In the genomic region with DNA sequence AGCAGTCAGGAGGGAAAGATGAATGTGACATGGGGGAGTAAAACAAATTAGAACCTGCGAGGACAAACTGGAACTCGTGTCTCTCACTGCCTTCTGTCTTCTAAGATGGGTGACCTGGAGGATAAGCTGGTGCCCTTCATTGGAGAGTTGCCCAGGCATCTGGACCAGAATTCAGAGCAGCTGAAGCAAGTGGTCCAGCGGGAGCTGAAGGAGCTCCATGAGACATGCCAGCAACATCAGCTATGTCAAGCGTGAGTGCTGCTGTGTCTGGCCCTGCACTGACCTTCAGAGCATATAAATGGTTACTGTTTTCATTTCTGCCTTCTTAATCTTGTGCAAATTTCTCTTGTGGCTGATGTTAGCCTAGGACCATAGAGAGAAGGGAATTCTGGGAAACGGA, we compare ENCODE assay signal across 16 cellular contexts. TPM values are rescaled to one million over a fixed set of nuclear protein-coding genes. Genes with fewer than 3 reads are reported as not detected.
DNase-seq lines count a peak whose midpoint lies in the region; ATAC-seq and TF ChIP-seq lines count a peak whose summit lies in the region.
"Had no signal": no experiment of that assay in that cellular context is flagged by ENCODE, and none has a peak within 500 bp of the region (broad histone marks: within the 10 kb centered on the region; RNA-seq: fewer than 3 reads in every experiment).

No MANE protein-coding gene starts in this region.

- no peak overlapping the region for H3K27ac ChIP-seq in right cardiac atrium (ENCODE audit: low read length)
- H3K27ac ChIP-seq: BLaER1 treated with 17β-estradiol and CSF1 and Interleukin-3, amounts not matched to agents 10 nM and 100 nM had no signal

- H3K36me3 Mint-ChIP-seq in brain, result peaks cover 41% of the 10 kb centered on the region

- peak; percentile 20 for DNase-seq in NCI-H2171 treated with DMSO at 0.1 percent for 48 hours (lab: John Stamatoyannopoulos, UW)
- no peak for DNase-seq in NCI-H2171 (lab: John Stamatoyannopoulos, UW)
- peak; percentile 51 for DNase-seq in D341Med (ENCODE audit: low spot score)
- peak; percentile 14 to 55 (median 27) for DNase-seq in right cardiac atrium
- DNase-seq in SK-N-DZ (ENCODE audit: low spot score), result no peak
- DNase-seq in stimulated activated CD4-positive, alpha-beta T cell treated with anti-CD3 and anti-CD28 coated beads, Interleukin-4, amount 100 ng/mL, for 24 hours, result no peak
- no peak for DNase-seq in lower leg skin (ENCODE audit: low spot score in 2 of 2)
- DNase-seq: 8988T; Calu3; CD4-positive, alpha-beta T cell; DMS53; GF-D8; HCEC 1CT; HFFc6 had no signal

- ATAC-seq in right cardiac atrium, result peak in 1 of 2 donors; percentile 63

- TF ChIP-seq POLR2A in lower leg skin (IDR thresholded peaks at IDR 0.05), result no peak

- TF ChIP-seq CTCF in brain (conservative IDR thresholded peaks at IDR 0.05) (no peak), lower leg skin (IDR thresholded peaks at IDR 0.05) (no peak)

- peaks cover 2 to 6% (median 2%) of the 10 kb centered on the region in 5 experiments for H3K9me3 Mint-ChIP-seq in brain
- H3K9me3 Mint-ChIP-seq: CD4-positive, alpha-beta T cell; HFFc6 had no signal

- peaks cover 42% of the 10 kb centered on the region for H3K4me1 Mint-ChIP-seq in brain

- H3K4me3 Mint-ChIP-seq in brain, result peak overlapping the region in 2 of 5 experiments; percentile 11 to 38
- H3K4me3 Mint-ChIP-seq: CD4-positive, alpha-beta T cell; HFFc6 had no signal

- H3K4me3 ChIP-seq in right cardiac atrium (ENCODE audit: low read length) (no peak overlapping the region), lower leg skin (ENCODE audit: low read depth, poor library complexity, severe bottlenecking) (no peak overlapping the region)
- H3K4me3 ChIP-seq: BLaER1 treated with 17β-estradiol and CSF1 and Interleukin-3, amounts not matched to agents 10 nM and 100 nM had no signal

- H3K9me3 ChIP-seq in right cardiac atrium (ENCODE audit: control insufficient read depth, low read length), result no peaks in the 10 kb centered on the region
- H3K9me3 ChIP-seq: BLaER1 treated with 17β-estradiol and CSF1 and Interleukin-3, amounts not matched to agents 10 nM and 100 nM had no signal

- intact Hi-C loops in right cardiac atrium (cut with DNase I) (no loop called here), lower leg skin (cut with DNase I; ENCODE audit: low total_unique reads) (no loop called here)

- H3K4me1 ChIP-seq in right cardiac atrium (ENCODE audit: control insufficient read depth, insufficient read depth, low read length), result peaks cover 5% of the 10 kb centered on the region
- H3K4me1 ChIP-seq: BLaER1 treated with 17β-estradiol and CSF1 and Interleukin-3, amounts not matched to agents 10 nM and 100 nM had no signal

- WGBS in right cardiac atrium, result 49% methylated on average over 5 of the region's 5 CpGs
- 74 to 79% methylated on average over 5 of the region's 5 CpGs for WGBS in lower leg skin, 2 donors

- peaks cover under 1% of the 10 kb centered on the region for H3K27me3 Mint-ChIP-seq in brain

- peak overlapping the region; percentile 28 to 89 (median 34) for H3K27ac Mint-ChIP-seq in brain
- H3K27ac Mint-ChIP-seq: CD4-positive, alpha-beta T cell; HFFc6 had no signal

- H3K27me3 ChIP-seq in right cardiac atrium (ENCODE audit: control insufficient read depth, insufficient read depth), result no peaks in the 10 kb centered on the region
- H3K27me3 ChIP-seq: BLaER1 treated with 17β-estradiol and CSF1 and Interleukin-3, amounts not matched to agents 10 nM and 100 nM had no signal

RNA-seq across cellular contexts. Expression of a gene that starts 23.1 kb away (rescaled TPM):
- polyA plus RNA-seq in brain (ENCODE audit: insufficient read depth, low read depth, low replicate concordance) (11.9 TPM), right cardiac atrium (10.1 TPM)
- total RNA-seq in right cardiac atrium (10 to 100 TPM; 18.6 to 25.1 (median 19.5) TPM), lower leg skin (1 to 10 TPM; 2.2 to 5.3 (median 3.7) TPM)
- 10.9 and 12.7 TPM in 2 replicates for polyA plus RNA-seq in SK-N-DZ (2014; cell fraction: cytosol; rRNA removed)
- polyA plus RNA-seq in SK-N-DZ (2014; cell fraction: nucleus; rRNA removed), result 16.3 and 17.0 TPM in 2 replicates
- total RNA-seq: CD4-positive, alpha-beta T cell; HFFc6 had no signal

Comparison
In these comparisons a context has a peak if more than half of its experiments do, and no peak if none do; other contexts are left out.
1. DNase-seq: peak in NCI-H2171 treated with DMSO at 0.1 percent for 48 hours (single experiment), D341Med (single experiment) and right cardiac atrium (3 of 3); none in NCI-H2171 (single experiment), SK-N-DZ (single experiment), stimulated activated CD4-positive, alpha-beta T cell treated with anti-CD3 and anti-CD28 coated beads, Interleukin-4, amount 100 ng/mL, for 24 hours (single experiment) and lower leg skin (0 of 2).